8 cellular contexts compared by ENCODE assay signal in the genomic region with DNA sequence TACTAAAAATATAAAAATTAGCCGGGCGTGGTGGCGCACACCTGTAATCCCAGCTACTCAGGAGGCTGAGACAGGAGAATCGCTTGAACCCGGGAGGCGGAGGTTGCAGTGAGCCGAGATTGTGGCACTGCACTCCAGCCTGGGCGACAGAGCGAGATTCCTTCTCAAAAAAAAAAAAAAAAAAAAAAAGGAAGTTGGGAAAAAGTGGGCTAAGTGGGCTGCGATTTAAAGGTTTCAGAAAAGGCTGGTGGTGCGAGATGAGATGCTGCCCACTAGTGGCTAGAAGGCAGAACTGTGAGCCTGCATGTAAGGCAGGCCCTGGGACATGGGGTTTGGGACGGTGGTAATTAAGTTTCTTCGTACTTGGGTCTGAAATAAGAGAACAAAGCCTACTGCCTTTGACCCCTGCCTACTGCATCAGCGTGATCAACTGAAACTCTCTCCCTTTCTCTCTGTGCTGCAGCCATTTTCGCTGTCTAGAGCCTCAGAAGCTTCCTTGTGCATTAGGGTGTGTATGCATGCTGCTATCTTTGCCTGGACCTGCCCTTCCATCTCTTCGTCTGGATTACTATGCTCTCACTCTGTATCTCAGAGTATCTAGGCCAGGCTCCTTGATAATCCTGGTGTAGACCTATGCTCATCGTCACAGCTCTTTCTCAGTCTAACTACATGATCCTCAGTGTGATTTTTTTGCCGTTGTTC. TPM values are rescaled to one million over a fixed set of nuclear protein-coding genes. Genes with fewer than 3 reads are reported as not detected.
DNase-seq lines count a peak whose midpoint lies in the region; ATAC-seq, FAIRE-seq and TF ChIP-seq lines count a peak whose summit lies in the region.

No MANE protein-coding gene starts in this region.

- TF ChIP-seq CTCF in GM12865 (IDR thresholded peaks at IDR 0.05; ENCODE audit: insufficient read depth, low read depth, low read length, missing control alignments) = peak; percentile 99
- TF ChIP-seq CTCF in WERI-Rb-1 (IDR thresholded peaks at IDR 0.05; ENCODE audit: low read depth, low read length) = peak; percentile 100
- peak; percentile 96 to 99 for TF ChIP-seq CTCF in mammary epithelial cell (conservative IDR thresholded peaks at IDR 0.05 in 1 of 2, IDR thresholded peaks at IDR 0.05 in 1 of 2; ENCODE audit: extremely low read depth in 1 of 2, insufficient read depth in 1 of 2, low read depth in 1 of 2, low read length in 2 of 2)
- TF ChIP-seq CTCF in kidney (IDR thresholded peaks at IDR 0.05; ENCODE audit: borderline replicate concordance, extremely low read depth, insufficient read depth) = peak; percentile 98

- H3K36me3 ChIP-seq in WERI-Rb-1 (no peaks in the 10 kb centered on the region), mammary epithelial cell (ENCODE audit: insufficient read depth, low read length) (no peaks in the 10 kb centered on the region), kidney (ENCODE audit: control insufficient read depth in 1 of 2, insufficient read depth in 2 of 2, low read length in 2 of 2) (no peaks in the 10 kb centered on the region)

- H3K4me1 ChIP-seq in mammary epithelial cell (ENCODE audit: insufficient read depth, low read length) = peaks cover 25% of the 10 kb centered on the region
- no peaks in the 10 kb centered on the region for H3K4me1 ChIP-seq in kidney (ENCODE audit: control insufficient read depth in 1 of 2, insufficient read depth in 1 of 2, low read depth in 1 of 2, low read length in 2 of 2)

- intact Hi-C loops in mammary epithelial cell (cut with micrococcal nuclease) = loop anchor here (1.0 to 2.0 kb wide), 3 partner anchors 32 to 300 kb away; no protein-coding TSS in a partner anchor
- intact Hi-C loops in kidney (cut with DNase I) = no loop called here

- H3K27me3 ChIP-seq in WERI-Rb-1 (ENCODE audit: insufficient read depth, low read depth, severe bottlenecking) (no peaks in the 10 kb centered on the region), mammary epithelial cell (ENCODE audit: insufficient read depth, low read length) (no peaks in the 10 kb centered on the region)

- dilution Hi-C loops in mammary epithelial cell (cut with HindIII; ENCODE audit: low sequenced_read_pairs) = loop anchor here (5.0 kb wide), 1 partner anchor 71 kb away; no protein-coding TSS in a partner anchor

- no peak for FAIRE-seq in kidney (lab: Jason Lieb, UNC)

- no peak overlapping the region for H3K9ac ChIP-seq in mammary epithelial cell (ENCODE audit: insufficient read depth, low read length)
- no peak overlapping the region for H3K9ac ChIP-seq in kidney (ENCODE audit: low read length in 2 of 2)

- CTCF ChIA-PET in mammary epithelial cell (lab: Charles Lee; ENCODE audit: low non-redundant PET) = interaction anchor here (1.0 kb wide), 1 partner anchor 71 kb away, joined by 4 read pairs; no protein-coding TSS in a partner anchor

- ATAC-seq in GM19452 (IDR thresholded peaks at IDR 0.05; ENCODE audit: unreplicated experiment) = no peak

- H3K9me3 ChIP-seq in WERI-Rb-1 (ENCODE audit: severe bottlenecking) (no peaks in the 10 kb centered on the region), mammary epithelial cell (replicated peaks; ENCODE audit: insufficient read depth, low read length) (no peaks in the 10 kb centered on the region), kidney (ENCODE audit: control insufficient read depth in 1 of 2, low read length in 2 of 2) (no peaks in the 10 kb centered on the region)

- peak overlapping the region; percentile 1; the same call in 1 of the 2 replicates for H3K27ac ChIP-seq in WERI-Rb-1
- H3K27ac ChIP-seq in mammary epithelial cell (ENCODE audit: insufficient read depth, low read depth, low read length) = no peak overlapping the region
- H3K27ac ChIP-seq in kidney (ENCODE audit: low read depth in 2 of 2, low read length in 2 of 2) = no peak overlapping the region

- H3K79me2 ChIP-seq in mammary epithelial cell (ENCODE audit: insufficient read depth, low read length) = no peaks in the 10 kb centered on the region

- in situ Hi-C loops in mammary epithelial cell (cut with MboI; ENCODE audit: low sequenced_read_pairs in 2 of 2) = loop anchor here (5.0 to 25.0 kb wide), 2 partner anchors 66 to 374 kb away; no protein-coding TSS in a partner anchor

- DNase-seq in A172 (ENCODE audit: low spot score) (peak; percentile 53), GM12865 (ENCODE audit: low read depth) (peak; percentile 81), NCI-H2107 (lab: John Stamatoyannopoulos, UW) (peak; percentile 53), WERI-Rb-1 (peak; percentile 87), mammary epithelial cell (peak; percentile 37), kidney (no peak)
- peak; percentile 43 to 57 for DNase-seq in stimulated activated CD4-positive, alpha-beta T cell treated with anti-CD3 and anti-CD28 coated beads, Interleukin-4, amount 100 ng/mL, for 4 hours

- H3K4me3 ChIP-seq in GM12865 (ENCODE audit: low read depth, low read length) (no peak overlapping the region), WERI-Rb-1 (ENCODE audit: low read depth, low read length) (no peak overlapping the region), mammary epithelial cell (replicated peaks in 1 of 3; ENCODE audit: insufficient read depth in 1 of 3, low read depth in 2 of 3, low read length in 3 of 3) (no peak overlapping the region), kidney (ENCODE audit: low read length in 2 of 2) (no peak overlapping the region)

- WGBS in mammary epithelial cell (ENCODE audit: low coverage, missing lambda C conversion rate) = 58% methylated on average over 17 of the region's 18 CpGs

- BruUV-seq in mammary epithelial cell (replicated peaks; lab: Mats Ljungman, UMichigan) = no TSS peak

- H4K20me1 ChIP-seq in mammary epithelial cell (ENCODE audit: insufficient read depth, low read length) = no peaks in the 10 kb centered on the region

- H3K4me2 ChIP-seq in mammary epithelial cell (ENCODE audit: insufficient read depth, low read depth, low read length) = no peak overlapping the region

- peak overlapping the region; percentile 56 for H2AFZ ChIP-seq in mammary epithelial cell (ENCODE audit: low read depth, low read length)

RNA-seq across cellular contexts. Expression of gene FMOD, which starts 12.4 kb away (rescaled TPM):
- not detected in 2 replicates for total RNA-seq in A172 (2014; rRNA removed; shearing (Covaris generic))
- total RNA-seq in mammary epithelial cell (1 to 10 TPM in 1 of 2 donors, not detected in 1; 1.5 TPM), kidney (22.3 TPM)
- polyA plus RNA-seq in mammary epithelial cell (not detected), kidney (ENCODE audit: insufficient read depth, low read depth, low replicate concordance) (7.0 TPM)
- polyA minus RNA-seq in mammary epithelial cell = not detected

RNA-seq across cellular contexts. Expression of gene BTG2, which starts 33.2 kb away (rescaled TPM):
- total RNA-seq in A172 (2014; rRNA removed; shearing (Covaris generic)) = 11.3 and 13.2 TPM in 2 replicates
- total RNA-seq in mammary epithelial cell = 100 to 1,000 TPM in 1 of 2 donors, 10 to 100 TPM in 1; 74.8 to 107 TPM
- polyA plus RNA-seq in mammary epithelial cell = 47.2 TPM
- polyA minus RNA-seq in mammary epithelial cell = 57.2 TPM
- total RNA-seq in kidney = 59.9 TPM
- polyA plus RNA-seq in kidney (ENCODE audit: insufficient read depth, low read depth, low replicate concordance) = 156 TPM
